Comparison of ENCODE assay signal across 34 cellular contexts in the genomic region with DNA sequence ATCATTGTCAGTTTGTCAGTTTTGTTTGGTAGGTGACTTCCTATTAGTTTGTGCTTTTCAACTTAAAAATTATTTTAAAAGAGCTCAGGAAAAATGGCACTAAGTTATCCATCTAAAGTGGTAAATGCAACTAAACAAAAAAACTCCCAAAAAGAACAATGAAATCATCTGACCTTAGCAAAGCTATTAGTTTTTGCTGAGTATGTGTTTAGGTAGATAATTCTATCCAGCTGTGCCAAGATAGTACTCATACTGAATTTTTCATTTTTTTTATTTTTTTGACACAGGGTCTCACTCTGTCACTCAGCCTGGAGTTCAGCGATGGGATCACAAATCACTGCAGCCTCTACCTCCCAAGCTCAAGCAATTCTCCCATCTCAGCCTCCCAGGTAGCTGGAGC.
"Had no signal": no experiment of that assay in that cellular context is flagged by ENCODE, and none has a peak within 500 bp of the region (broad histone marks: within the 10 kb centered on the region; RNA-seq: fewer than 3 reads in every experiment).

No MANE protein-coding gene starts in this region.

- H3K9me3 ChIP-seq: MG63 had no signal

- H3K36me3 ChIP-seq: MG63 had no signal

- H3K27me3 ChIP-seq: MG63 had no signal

- H3K4me3 ChIP-seq: MG63 had no signal

- DNase-seq: Karpas-422, Kasumi-1, MG63, MM.1S, MV-4-11, NCI-H1048, NCI-H1092, NCI-H1092 treated with DMSO at 0.1 percent for 48 hours, NCI-H1105, NCI-H1105 treated with DMSO at 0.1 percent for 48 hours, NCI-H1417, NCI-H1417 treated with DMSO at 0.1 percent for 48 hours, NCI-H1436, NCI-H1436 treated with DMSO at 0.1 percent for 48 hours, NCI-H146, NCI-H1694, NCI-H1694 treated with DMSO at 0.1 percent for 48 hours, NCI-H187, NCI-H187 treated with DMSO at 0.1 percent for 48 hours, NCI-H1930, NCI-H2029, NCI-H2029 treated with DMSO at 0.1 percent for 48 hours, NCI-H2081, NCI-H2081 treated with DMSO at 0.1 percent for 48 hours, NCI-H2107, NCI-H2171, NCI-H2171 treated with DMSO at 0.1 percent for 48 hours, NCI-H2227 treated with DMSO at 0.1 percent for 48 hours, NCI-H226, NCI-H345, NCI-H446, NCI-H446 treated with DMSO at 0.1 percent for 48 hours, NCI-H510A, NCI-H524 had no signal
